ENCODE assay signal across 21 cellular contexts in genomic region chr12:43029971-43030370, GRCh38.
DNase-seq lines count a peak whose midpoint lies in the region; TF ChIP-seq lines count a peak whose summit lies in the region.
"Had no signal": no experiment of that assay in that cellular context is flagged by ENCODE, and none has a peak within 500 bp of the region (broad histone marks: within the 10 kb centered on the region; RNA-seq: fewer than 3 reads in every experiment).

No MANE protein-coding gene starts in this region.

- no peak overlapping the region for H2BK120ac ChIP-seq in mesenchymal stem cell (ENCODE audit: low read depth, low read length)

- H3K9me3 Mint-ChIP-seq in chondrocyte (ENCODE audit: low read depth), result peaks cover 25% of the 10 kb centered on the region

- H3K9ac ChIP-seq in adipocyte (ENCODE audit: low read length) (no peak overlapping the region), mesenchymal stem cell (ENCODE audit: low read length) (no peak overlapping the region)
- H3K9ac ChIP-seq: BLaER1 treated with 17β-estradiol and CSF1 and Interleukin-3, amounts not matched to agents 10 nM and 100 nM; SK-N-SH had no signal

- H3K9me3 ChIP-seq in adipocyte (ENCODE audit: control insufficient read depth, low read length) (peaks cover 11% of the 10 kb centered on the region), mesenchymal stem cell (ENCODE audit: control insufficient read depth, low read length) (peaks cover 25% of the 10 kb centered on the region), ascending aorta (peaks cover 0 to 6% of the 10 kb centered on the region in 2 donors), WERI-Rb-1 (ENCODE audit: severe bottlenecking) (no peaks in the 10 kb centered on the region)
- H3K9me3 ChIP-seq: SK-N-SH had no signal

- H2AFZ ChIP-seq in mesenchymal stem cell (ENCODE audit: low read depth, low read length), result no peak overlapping the region
- H2AFZ ChIP-seq: PC-9 had no signal

- H2BK5ac ChIP-seq in mesenchymal stem cell (ENCODE audit: low read depth, low read length, poor library complexity, severe bottlenecking), result no peak overlapping the region

- H4K8ac ChIP-seq in mesenchymal stem cell (ENCODE audit: low read length), result no peak overlapping the region

- no peaks in the 10 kb centered on the region for H3K79me1 ChIP-seq in mesenchymal stem cell (replicated peaks; ENCODE audit: low read length, poor library complexity, severe bottlenecking)

- H3K4ac ChIP-seq in mesenchymal stem cell (ENCODE audit: low read depth in 1 of 2, low read length in 2 of 2), result no peak overlapping the region

- H4K91ac ChIP-seq in mesenchymal stem cell (ENCODE audit: low read length), result no peak overlapping the region

- H3K4me1 Mint-ChIP-seq in chondrocyte (ENCODE audit: low read depth), result peaks cover 25% of the 10 kb centered on the region
- H3K4me1 Mint-ChIP-seq: IgD-negative memory B cell had no signal

- no peaks in the 10 kb centered on the region for H3K27me3 ChIP-seq in adipocyte (replicated peaks; ENCODE audit: control insufficient read depth, insufficient read depth, low read length)
- H3K27me3 ChIP-seq in mesenchymal stem cell (ENCODE audit: control insufficient read depth in 1 of 2, insufficient read depth in 1 of 2, low read length in 2 of 2), result no peaks in the 10 kb centered on the region
- H3K27me3 ChIP-seq in ascending aorta, result no peaks in the 10 kb centered on the region
- H3K27me3 ChIP-seq in WERI-Rb-1 (ENCODE audit: insufficient read depth, low read depth, severe bottlenecking), result no peaks in the 10 kb centered on the region
- H3K27me3 ChIP-seq: BLaER1 treated with 17β-estradiol and CSF1 and Interleukin-3, amounts not matched to agents 10 nM and 100 nM had no signal

- H2BK15ac ChIP-seq in mesenchymal stem cell (ENCODE audit: low read depth, poor library complexity, severe bottlenecking), result no peak overlapping the region

- H2AK5ac ChIP-seq in mesenchymal stem cell (ENCODE audit: low read length, severe bottlenecking), result no peak overlapping the region

- TF ChIP-seq CTCF in choroid plexus epithelial cell (conservative IDR thresholded peaks at IDR 0.05; ENCODE audit: low read depth, low read length) (no peak), ascending aorta (IDR thresholded peaks at IDR 0.05) (no peak), WERI-Rb-1 (IDR thresholded peaks at IDR 0.05; ENCODE audit: low read depth, low read length) (no peak), chondrocyte (IDR thresholded peaks at IDR 0.05) (no peak)

- H3K36me3 ChIP-seq in adipocyte (ENCODE audit: control insufficient read depth, insufficient read depth, low read length, severe bottlenecking), result no peaks in the 10 kb centered on the region
- no peaks in the 10 kb centered on the region for H3K36me3 ChIP-seq in mesenchymal stem cell (ENCODE audit: control insufficient read depth in 1 of 2, insufficient read depth in 2 of 2, low read depth in 1 of 2, low read length in 2 of 2)
- no peaks in the 10 kb centered on the region for H3K36me3 ChIP-seq in ascending aorta
- no peaks in the 10 kb centered on the region for H3K36me3 ChIP-seq in WERI-Rb-1
- H3K36me3 ChIP-seq: BLaER1 treated with 17β-estradiol and CSF1 and Interleukin-3, amounts not matched to agents 10 nM and 100 nM had no signal

- no peak overlapping the region for H3K4me3 Mint-ChIP-seq in chondrocyte (ENCODE audit: unreplicated experiment)
- H3K4me3 Mint-ChIP-seq: CD8-positive, alpha-beta T cell; IgD-negative memory B cell had no signal

- no peak overlapping the region for H3K4me2 ChIP-seq in mesenchymal stem cell (ENCODE audit: low read length, poor library complexity, severe bottlenecking)
- H3K4me2 ChIP-seq: BLaER1 treated with 17β-estradiol and CSF1 and Interleukin-3, amounts not matched to agents 10 nM and 100 nM; PC-9; SK-N-SH had no signal

- no peak overlapping the region for H3K23ac ChIP-seq in mesenchymal stem cell (ENCODE audit: low read length in 2 of 2)

- no peak overlapping the region for H2BK12ac ChIP-seq in mesenchymal stem cell (ENCODE audit: low read length in 2 of 2)

- H3K27ac Mint-ChIP-seq in chondrocyte (ENCODE audit: unreplicated experiment), result no peak overlapping the region
- H3K27ac Mint-ChIP-seq: CD8-positive, alpha-beta T cell; IgD-negative memory B cell had no signal

- DNase-seq in EL (peak; percentile 11), adipocyte (ENCODE audit: low read depth) (peak; percentile 7), choroid plexus epithelial cell (ENCODE audit: low read depth) (peak; percentile 65), mesenchymal stem cell (peak; percentile 21), ascending aorta (ENCODE audit: low spot score in 2 of 2) (no peak), WERI-Rb-1 (no peak), chondrocyte (ENCODE audit: low spot score) (no peak)
- no peak for DNase-seq in stimulated activated CD4-positive, alpha-beta T cell treated with anti-CD3 and anti-CD28 coated beads, Interleukin-4, amount 100 ng/mL, for 4 hours
- DNase-seq: 8988T; CD8-positive, alpha-beta T cell; DND-41; NCI-H1694; NCI-H2081; NCI-H446 treated with DMSO at 0.1 percent for 48 hours; NCI-H526 treated with DMSO at 0.1 percent for 48 hours; PC-9; SHP77 treated with DMSO at 0.1 percent for 48 hours; SK-N-SH had no signal

- H3K14ac ChIP-seq in mesenchymal stem cell (ENCODE audit: low read length in 2 of 2), result no peak overlapping the region

- H3K36me3 Mint-ChIP-seq in chondrocyte (ENCODE audit: low read depth), result peaks cover 1% of the 10 kb centered on the region
- H3K36me3 Mint-ChIP-seq: CD8-positive, alpha-beta T cell; IgD-negative memory B cell had no signal

- H3K27ac ChIP-seq in mesenchymal stem cell (ENCODE audit: low read length, poor library complexity, severe bottlenecking) (no peak overlapping the region), ascending aorta (no peak overlapping the region), WERI-Rb-1 (no peak overlapping the region)
- H3K27ac ChIP-seq: BLaER1 treated with 17β-estradiol and CSF1 and Interleukin-3, amounts not matched to agents 10 nM and 100 nM; PC-9; RWPE1 had no signal

- intact Hi-C loops in ascending aorta (cut with DNase I), result no loop called here

- H3K4me1 ChIP-seq in adipocyte (ENCODE audit: control insufficient read depth, insufficient read depth, low read length) (no peaks in the 10 kb centered on the region), mesenchymal stem cell (ENCODE audit: control insufficient read depth, insufficient read depth, low read depth, low read length) (peaks cover 3% of the 10 kb centered on the region), ascending aorta (no peaks in the 10 kb centered on the region)
- H3K4me1 ChIP-seq: BLaER1 treated with 17β-estradiol and CSF1 and Interleukin-3, amounts not matched to agents 10 nM and 100 nM had no signal

- H3K27me3 Mint-ChIP-seq in chondrocyte (ENCODE audit: low read depth), result no peaks in the 10 kb centered on the region
- H3K27me3 Mint-ChIP-seq: IgD-negative memory B cell had no signal

- H3K4me3 ChIP-seq in adipocyte (ENCODE audit: low read length), result no peak overlapping the region
- no peak overlapping the region for H3K4me3 ChIP-seq in choroid plexus epithelial cell (ENCODE audit: low read depth, low read length)
- no peak overlapping the region for H3K4me3 ChIP-seq in mesenchymal stem cell (ENCODE audit: insufficient read depth in 1 of 2, low read depth in 1 of 2, low read length in 2 of 2)
- H3K4me3 ChIP-seq in ascending aorta, result no peak overlapping the region
- no peak overlapping the region for H3K4me3 ChIP-seq in WERI-Rb-1 (ENCODE audit: low read depth, low read length)
- H3K4me3 ChIP-seq: BLaER1 treated with 17β-estradiol and CSF1 and Interleukin-3, amounts not matched to agents 10 nM and 100 nM; PC-9 had no signal

- H3K18ac ChIP-seq in mesenchymal stem cell (ENCODE audit: low read depth in 1 of 2, low read length in 2 of 2), result no peak overlapping the region

- WGBS in mesenchymal stem cell, result 27% methylated on average over 1 of the region's 2 CpGs

Comparison
In these comparisons a context has a peak if more than half of its experiments do, and no peak if none do; other contexts are left out.
1. DNase-seq: peak in EL (single experiment), adipocyte (single experiment), choroid plexus epithelial cell (single experiment) and mesenchymal stem cell (single experiment); none in ascending aorta (0 of 2), WERI-Rb-1 (single experiment), chondrocyte (single experiment) and stimulated activated CD4-positive, alpha-beta T cell treated with anti-CD3 and anti-CD28 coated beads, Interleukin-4, amount 100 ng/mL, for 4 hours (0 of 2).